8 cellular contexts compared by ENCODE assay signal in the genomic region with DNA sequence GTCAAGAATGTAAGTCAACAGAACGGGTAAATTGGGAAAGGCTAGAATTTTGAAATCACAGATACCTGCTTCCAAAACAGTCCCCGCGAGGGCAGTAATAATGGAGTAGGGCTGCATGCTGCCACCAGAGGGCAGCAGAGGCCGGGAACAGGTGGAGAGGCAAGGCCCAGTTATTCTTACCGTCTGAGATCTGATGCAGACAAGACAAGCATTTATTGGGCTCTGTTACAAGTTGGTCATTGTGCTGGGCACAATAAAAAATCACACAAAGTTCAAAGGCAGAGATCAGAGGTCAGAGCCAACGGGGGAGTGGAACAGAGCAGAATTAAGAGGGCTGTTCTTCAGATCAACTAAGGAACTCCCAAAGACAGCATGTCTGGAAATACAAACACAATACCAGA. TPM values are rescaled to one million over a fixed set of nuclear protein-coding genes. Genes with fewer than 3 reads are reported as not detected.
DNase-seq lines count a peak whose midpoint lies in the region; ATAC-seq and TF ChIP-seq lines count a peak whose summit lies in the region.

No MANE protein-coding gene starts in this region.

- peaks cover 11% of the 10 kb centered on the region for H3K27me3 Mint-ChIP-seq in activated naive CD4-positive, alpha-beta T cell treated with anti-CD3 and anti-CD28 coated beads, Interleukin-2, amount 10 ng/mL, durations not matched to agents 7 days and 5 days

- H3K9me3 Mint-ChIP-seq in activated naive CD4-positive, alpha-beta T cell treated with anti-CD3 and anti-CD28 coated beads, Interleukin-2, amount 10 ng/mL, durations not matched to agents 7 days and 5 days = no peaks in the 10 kb centered on the region

- peak overlapping the region; percentile 8 for H3K27ac Mint-ChIP-seq in activated naive CD4-positive, alpha-beta T cell treated with anti-CD3 and anti-CD28 coated beads, Interleukin-2, amount 10 ng/mL, durations not matched to agents 7 days and 5 days

- TF ChIP-seq CTCF in upper lobe of left lung (IDR thresholded peaks at IDR 0.05) = peak; percentile 85 to 94 (median 90)

- peaks cover 10% of the 10 kb centered on the region for H3K4me1 Mint-ChIP-seq in activated naive CD4-positive, alpha-beta T cell treated with anti-CD3 and anti-CD28 coated beads, Interleukin-2, amount 10 ng/mL, durations not matched to agents 7 days and 5 days

- no peaks in the 10 kb centered on the region for H3K36me3 Mint-ChIP-seq in activated naive CD4-positive, alpha-beta T cell treated with anti-CD3 and anti-CD28 coated beads, Interleukin-2, amount 10 ng/mL, durations not matched to agents 7 days and 5 days

- H3K9me3 ChIP-seq in upper lobe of left lung = no peaks in the 10 kb centered on the region

- no peak for TF ChIP-seq EP300 in upper lobe of left lung (IDR thresholded peaks at IDR 0.05)

- H3K4me3 ChIP-seq in upper lobe of left lung = no peak overlapping the region

- no peaks in the 10 kb centered on the region for H3K27me3 ChIP-seq in upper lobe of left lung

- peak; percentile 31 for DNase-seq in GF-D8 (lab: John Stamatoyannopoulos, UW)
- DNase-seq in HCEC 1CT = peak; percentile 58
- DNase-seq in NAMALWA (ENCODE audit: low spot score) = peak; percentile 89
- DNase-seq in SKM-1 treated with dmso at 0.1 percent for 144 hours (lab: John Stamatoyannopoulos, UW; ENCODE audit: unreplicated experiment) = peak; percentile 89
- peak; percentile 83 for DNase-seq in activated naive CD4-positive, alpha-beta T cell treated with anti-CD3 and anti-CD28 coated beads, Interleukin-2, amount 10 ng/mL, durations not matched to agents 7 days and 5 days
- DNase-seq in glomerular visceral epithelial cell (ENCODE audit: extremely low spot score) = peak; percentile 74
- DNase-seq in pons (ENCODE audit: low spot score) = peak; percentile 98
- peak in 1 of 2 donors; percentile 86 for DNase-seq in upper lobe of left lung

- WGBS in upper lobe of left lung, 2 donors = 0 to 1% methylated on average over 6 of the region's 6 CpGs

- no peak overlapping the region for H3K4me3 Mint-ChIP-seq in activated naive CD4-positive, alpha-beta T cell treated with anti-CD3 and anti-CD28 coated beads, Interleukin-2, amount 10 ng/mL, durations not matched to agents 7 days and 5 days

- no peak overlapping the region for H3K27ac ChIP-seq in upper lobe of left lung

- CTCF ChIA-PET in activated naive CD4-positive, alpha-beta T cell treated with anti-CD3 and anti-CD28 coated beads, Interleukin-2, amount 10 ng/mL, durations not matched to agents 7 days and 5 days (lab: Charles Lee) = interaction anchor here (0.6 to 5.8 kb wide), 12 partner anchors 9 to 525 kb away, joined by 3 to 54 read pairs (median 5); partner anchors contain the start of gene MLKL

- H3K36me3 ChIP-seq in upper lobe of left lung = no peaks in the 10 kb centered on the region

- peak; percentile 88 to 94 for ATAC-seq in upper lobe of left lung (ENCODE audit: low FRiP score in 2 of 2)

- H3K4me1 ChIP-seq in upper lobe of left lung = no peaks in the 10 kb centered on the region

- no peak for TF ChIP-seq POLR2A in upper lobe of left lung (IDR thresholded peaks at IDR 0.05)

RNA-seq across cellular contexts. Expression of gene MLKL, which starts 8.8 kb away (rescaled TPM):
- 10 to 100 TPM; 15.0 to 81.7 (median 31.6) TPM for total RNA-seq in upper lobe of left lung

RNA-seq across cellular contexts. Expression of gene RFWD3, which starts 42.8 kb away (rescaled TPM):
- 10 to 100 TPM in 5 of 6 donors, 1 to 10 TPM in 1; 6.0 to 28.6 (median 20.0) TPM for total RNA-seq in upper lobe of left lung
